1 cellular context compared by ENCODE assay signal in genomic region chr16:72664480-72665408, GRCh38.
TF ChIP-seq lines count a peak whose summit lies in the region.

No MANE protein-coding gene starts in this region.

TF ChIP-seq in HepG2, 621 proteins besides CTCF, POLR2A, EP300 and RAD21 (continued from another document and continues in another):
- TF ChIP-seq ZNF770 (CRISPR knock-in tag; IDR thresholded peaks at IDR 0.05) (no peak), SPEN (CRISPR knock-in tag; IDR thresholded peaks at IDR 0.05; ENCODE audit: low read depth) (peak; percentile 12), SOX5 (CRISPR knock-in tag; IDR thresholded peaks at IDR 0.05; ENCODE audit: borderline replicate concordance) (peak; percentile 25; the same call in 1 of the 2 replicates), ZNF558 (CRISPR knock-in tag; IDR thresholded peaks at IDR 0.05; ENCODE audit: borderline replicate concordance) (no peak), RFX5 (IDR thresholded peaks at IDR 0.05; ENCODE audit: low read depth, low read length) (peak; percentile 83), AGO1 (IDR thresholded peaks at IDR 0.05; ENCODE audit: low read depth, low read length, poor library complexity, severe bottlenecking) (peak; percentile 48), SNAPC2 (CRISPR knock-in tag; IDR thresholded peaks at IDR 0.05) (no peak), PBX3 (CRISPR knock-in tag; IDR thresholded peaks at IDR 0.05; ENCODE audit: borderline replicate concordance) (peak; percentile 87; the same call in 1 of the 2 replicates), ZNF574 (CRISPR knock-in tag; IDR thresholded peaks at IDR 0.05) (peak; percentile 74), CREB1 (IDR thresholded peaks at IDR 0.05) (peak; percentile 89), CREB1 (CRISPR knock-in tag; IDR thresholded peaks at IDR 0.05) (peak; percentile 96), MXD1 (CRISPR knock-in tag; IDR thresholded peaks at IDR 0.05) (peak; percentile 62; the same call in 1 of the 2 replicates), SRSF9 (IDR thresholded peaks at IDR 0.05; ENCODE audit: borderline replicate concordance, insufficient read depth, low read depth, low read length, poor library complexity, severe bottlenecking) (no peak), BORCS8-MEF2B (CRISPR knock-in tag; IDR thresholded peaks at IDR 0.05) (peak; percentile 81), ZNF563 (CRISPR knock-in tag; IDR thresholded peaks at IDR 0.05) (peak; percentile 58; the same call in 1 of the 2 replicates), KAT8 (CRISPR knock-in tag; IDR thresholded peaks at IDR 0.05) (peak; percentile 81), TCF12 (IDR thresholded peaks at IDR 0.05) (no peak), TCF12 (CRISPR knock-in tag; IDR thresholded peaks at IDR 0.05) (no peak), FOSL2 (CRISPR knock-in tag; IDR thresholded peaks at IDR 0.05) (peak; percentile 40; the same call in 1 of the 2 replicates), SP2 (CRISPR knock-in tag; IDR thresholded peaks at IDR 0.05) (peak; percentile 99), KIAA2018 (CRISPR knock-in tag; IDR thresholded peaks at IDR 0.05; ENCODE audit: borderline replicate concordance) (0 out of 2 replicates have a peak, but pooled peaks have one; percentile 32), ATF7-NPFF (CRISPR knock-in tag; IDR thresholded peaks at IDR 0.05; ENCODE audit: low read depth) (no peak), GABPA (IDR thresholded peaks at IDR 0.05; ENCODE audit: low read depth, low read length) (peak; percentile 84), GABPA (CRISPR knock-in tag; IDR thresholded peaks at IDR 0.05; ENCODE audit: low read depth) (peak; percentile 96), ASH2L (IDR thresholded peaks at IDR 0.05; ENCODE audit: insufficient read length, low read depth, low read length) (peak; percentile 85), PATZ1 (CRISPR knock-in tag; IDR thresholded peaks at IDR 0.05) (peak; percentile 41), TFDP2 (CRISPR knock-in tag; IDR thresholded peaks at IDR 0.05) (peak; percentile 98), ZNF503 (CRISPR knock-in tag; IDR thresholded peaks at IDR 0.05) (no peak), ZNF790 (CRISPR knock-in tag; IDR thresholded peaks at IDR 0.05; ENCODE audit: borderline replicate concordance) (0 out of 2 replicates have a peak, but pooled peaks have one; percentile 34), HOXA3 (CRISPR knock-in tag; IDR thresholded peaks at IDR 0.05) (peak; percentile 10)
